ENCODE assay signal across 20 cellular contexts in the genomic region with DNA sequence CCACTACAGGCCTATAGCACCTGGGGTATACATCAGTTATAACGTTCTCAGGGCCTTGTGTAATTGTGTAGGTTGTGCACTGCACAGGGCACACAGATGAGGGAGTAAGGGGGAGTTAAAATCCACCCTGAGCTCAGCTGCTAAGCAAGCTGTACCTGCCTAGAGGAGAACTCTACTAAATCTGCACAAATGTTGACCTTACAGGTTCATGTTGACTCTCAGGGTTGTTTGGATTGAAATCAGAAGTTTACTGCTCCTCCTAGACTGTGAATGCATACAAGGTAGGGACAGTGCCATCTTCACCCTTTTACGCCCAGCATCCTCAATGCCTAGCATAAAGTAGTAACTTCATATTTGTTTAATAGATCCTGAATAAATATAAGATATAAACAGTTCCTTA.
"Had no signal": no experiment of that assay in that cellular context is flagged by ENCODE, and none has a peak within 500 bp of the region (broad histone marks: within the 10 kb centered on the region; RNA-seq: fewer than 3 reads in every experiment).

No MANE protein-coding gene starts in this region.

- H3K27ac ChIP-seq: coronary artery, lower lobe of right lung, neutrophil, parathyroid adenoma, sigmoid colon, stomach, thyroid gland had no signal

- H3K36me3 ChIP-seq: neutrophil, sigmoid colon, thyroid gland had no signal

- DNase-seq: hypothalamus; immature natural killer cell; islet precursor cell; kidney glomerular epithelial cell; left colon; left ventricle myocardium superior; lower lobe of right lung; naive thymus-derived CD8-positive, alpha-beta T cell; sigmoid colon; stimulated activated CD4-positive, alpha-beta T cell treated with anti-CD3 and anti-CD28 coated beads, Interleukin-2, amount 100 ng/mL, for 24 hours; stimulated activated CD4-positive, alpha-beta T cell treated with anti-CD3 and anti-CD28 coated beads, Interleukin-4, amount 100 ng/mL, for 24 hours; stimulated activated naive CD4-positive, alpha-beta T cell treated with Interleukin-2 at 50 U/mL for 16 hours; stomach; thyroid gland had no signal

- H3K27me3 Mint-ChIP-seq: naive thymus-derived CD8-positive, alpha-beta T cell; progenitor cell of endocrine pancreas; type B pancreatic cell had no signal

- H3K9me3 ChIP-seq: lower lobe of right lung, neutrophil, sigmoid colon, stomach, thyroid gland had no signal

- H3K4me1 ChIP-seq: lower lobe of right lung, parathyroid adenoma, sigmoid colon, stomach, thyroid gland had no signal

- H3K36me3 Mint-ChIP-seq: immature natural killer cell; naive thymus-derived CD8-positive, alpha-beta T cell; stimulated activated effector memory CD8-positive, alpha-beta T cell treated with anti-CD3 and anti-CD28 coated beads, Interleukin-12 subunit alpha, Interleukin-12 subunit beta, amount 100 ng/mL, for 72 hours had no signal

- H3K4me1 Mint-ChIP-seq: immature natural killer cell; naive thymus-derived CD8-positive, alpha-beta T cell; stimulated activated effector memory CD8-positive, alpha-beta T cell treated with anti-CD3 and anti-CD28 coated beads, Interleukin-12 subunit alpha, Interleukin-12 subunit beta, amount 100 ng/mL, for 72 hours had no signal

- H3K27ac Mint-ChIP-seq: immature natural killer cell; naive thymus-derived CD8-positive, alpha-beta T cell; progenitor cell of endocrine pancreas; stimulated activated effector memory CD8-positive, alpha-beta T cell treated with anti-CD3 and anti-CD28 coated beads, Interleukin-12 subunit alpha, Interleukin-12 subunit beta, amount 100 ng/mL, for 72 hours; type B pancreatic cell had no signal

- ATAC-seq: left colon; left ventricle myocardium superior; lower lobe of right lung; naive thymus-derived CD8-positive, alpha-beta T cell; stimulated activated effector memory CD8-positive, alpha-beta T cell treated with anti-CD3 and anti-CD28 coated beads, Interleukin-12 subunit alpha, Interleukin-12 subunit beta, amount 100 ng/mL, for 72 hours had no signal

- H3K9me3 Mint-ChIP-seq: immature natural killer cell; naive thymus-derived CD8-positive, alpha-beta T cell; stimulated activated effector memory CD8-positive, alpha-beta T cell treated with anti-CD3 and anti-CD28 coated beads, Interleukin-12 subunit alpha, Interleukin-12 subunit beta, amount 100 ng/mL, for 72 hours; type B pancreatic cell had no signal

- H3K4me3 Mint-ChIP-seq: immature natural killer cell; naive thymus-derived CD8-positive, alpha-beta T cell; stimulated activated effector memory CD8-positive, alpha-beta T cell treated with anti-CD3 and anti-CD28 coated beads, Interleukin-12 subunit alpha, Interleukin-12 subunit beta, amount 100 ng/mL, for 72 hours; type B pancreatic cell had no signal

- H3K27me3 ChIP-seq: neutrophil, sigmoid colon, stomach, thyroid gland had no signal

- H3K4me3 ChIP-seq: coronary artery, lower lobe of right lung, sigmoid colon, stomach, thyroid gland had no signal
